3 cellular contexts compared by ENCODE assay signal in the genomic region with DNA sequence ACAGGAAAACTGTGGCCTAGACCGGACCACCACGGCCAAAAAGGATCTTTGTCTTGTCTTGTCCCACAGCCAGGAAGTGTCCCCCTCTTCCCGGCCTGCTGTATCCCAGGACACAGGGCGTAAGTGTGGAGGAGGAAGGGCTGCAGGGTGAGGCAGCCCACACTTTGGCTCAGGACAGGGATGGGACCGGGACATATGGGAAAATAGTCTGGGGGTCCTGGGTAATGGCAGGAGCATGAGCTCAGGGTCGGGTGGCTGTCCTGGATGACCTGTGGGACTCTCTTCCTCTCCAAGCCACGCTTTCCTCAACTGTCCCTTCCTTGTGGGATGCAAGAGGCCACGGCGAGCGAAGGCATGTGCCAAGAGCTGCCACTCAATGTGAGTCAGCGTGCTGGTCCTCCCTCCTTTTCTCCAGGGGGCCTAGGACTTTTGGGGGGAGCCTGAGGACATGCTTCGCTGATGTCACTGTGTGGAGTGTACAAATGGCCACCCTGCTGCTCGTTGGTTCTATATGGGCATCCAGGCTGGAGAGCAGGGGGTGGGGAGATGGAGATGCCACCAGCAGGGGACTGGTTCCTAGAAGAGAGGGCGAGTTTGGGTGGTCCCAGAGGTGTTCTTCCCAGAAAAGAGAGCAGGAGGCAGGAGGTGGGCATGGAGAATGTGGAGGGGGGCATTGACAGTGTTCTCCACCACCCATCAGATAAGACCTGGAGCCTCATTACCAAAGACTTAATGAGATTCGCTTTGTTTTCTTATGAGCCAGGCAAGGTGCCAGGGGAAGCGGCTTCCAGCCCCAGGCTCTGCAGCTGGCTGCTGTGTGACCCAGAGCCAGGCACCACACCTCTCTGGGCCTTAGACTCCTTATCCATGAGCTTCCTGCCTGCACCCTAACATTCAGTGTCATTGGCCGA.
TF ChIP-seq lines count a peak whose summit lies in the region.

No MANE protein-coding gene starts in this region.

TF ChIP-seq in A549, 52 proteins besides CTCF, POLR2A, EP300 and RAD21:
- TF ChIP-seq, protein P1, sequence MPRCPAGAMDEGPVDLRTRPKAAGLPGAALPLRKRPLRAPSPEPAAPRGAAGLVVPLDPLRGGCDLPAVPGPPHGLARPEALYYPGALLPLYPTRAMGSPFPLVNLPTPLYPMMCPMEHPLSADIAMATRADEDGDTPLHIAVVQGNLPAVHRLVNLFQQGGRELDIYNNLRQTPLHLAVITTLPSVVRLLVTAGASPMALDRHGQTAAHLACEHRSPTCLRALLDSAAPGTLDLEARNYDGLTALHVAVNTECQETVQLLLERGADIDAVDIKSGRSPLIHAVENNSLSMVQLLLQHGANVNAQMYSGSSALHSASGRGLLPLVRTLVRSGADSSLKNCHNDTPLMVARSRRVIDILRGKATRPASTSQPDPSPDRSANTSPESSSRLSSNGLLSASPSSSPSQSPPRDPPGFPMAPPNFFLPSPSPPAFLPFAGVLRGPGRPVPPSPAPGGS (IDR thresholded peaks at IDR 0.05), result no peak
- TF ChIP-seq ZFP36 (IDR thresholded peaks at IDR 0.05; ENCODE audit: borderline replicate concordance, partially characterized antibody), result peak; percentile 17

TF ChIP-seq in HEK293, 187 proteins besides CTCF, POLR2A, EP300 and RAD21:
- TF ChIP-seq ZNF76 (tag by site-specific recombination; IDR thresholded peaks at IDR 0.05; ENCODE audit: borderline replicate concordance, low read depth) (no peak), ZIC2 (tag by site-specific recombination; IDR thresholded peaks at IDR 0.05) (peak; percentile 82), ZNF768 (tag by site-specific recombination; IDR thresholded peaks at IDR 0.05) (peak; percentile 84)

TF ChIP-seq in HepG2, 621 proteins besides CTCF, POLR2A, EP300 and RAD21:
- TF ChIP-seq ZNF768 (CRISPR knock-in tag; IDR thresholded peaks at IDR 0.05), result peak; percentile 83
- TF ChIP-seq, protein P2, sequence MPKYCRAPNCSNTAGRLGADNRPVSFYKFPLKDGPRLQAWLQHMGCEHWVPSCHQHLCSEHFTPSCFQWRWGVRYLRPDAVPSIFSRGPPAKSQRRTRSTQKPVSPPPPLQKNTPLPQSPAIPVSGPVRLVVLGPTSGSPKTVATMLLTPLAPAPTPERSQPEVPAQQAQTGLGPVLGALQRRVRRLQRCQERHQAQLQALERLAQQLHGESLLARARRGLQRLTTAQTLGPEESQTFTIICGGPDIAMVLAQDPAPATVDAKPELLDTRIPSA (CRISPR knock-in tag; IDR thresholded peaks at IDR 0.05; ENCODE audit: borderline replicate concordance), result no peak
TF ChIP-seq in HepG2: peak in this region for 1.
